ENCODE assay signal across 27 cellular contexts in genomic region chr7:961546-962400, GRCh38. TPM values are rescaled to one million over a fixed set of nuclear protein-coding genes. Genes with fewer than 3 reads are reported as not detected.
A peak's percentile ranks its signal among the peaks of the same experiment; 100 is the strongest.
DNase-seq lines count a peak whose midpoint lies in the region; ATAC-seq, FAIRE-seq and TF ChIP-seq lines count a peak whose summit lies in the region.
"Had no signal": no experiment of that assay in that cellular context is flagged by ENCODE, and none has a peak within 500 bp of the region (broad histone marks: within the 10 kb centered on the region; RNA-seq: fewer than 3 reads in every experiment).

No MANE protein-coding gene starts in this region.

- no peak overlapping the region for H3K4me2 ChIP-seq in astrocyte (ENCODE audit: low read length)

- H3K9ac ChIP-seq in astrocyte (ENCODE audit: low read length): no peak overlapping the region

- no peak overlapping the region for H3K4me3 Mint-ChIP-seq in Calu3 (ENCODE audit: low read depth, unreplicated experiment)
- H3K4me3 Mint-ChIP-seq in astrocyte (ENCODE audit: unreplicated experiment): peak overlapping the region; percentile 63
- no peak overlapping the region for H3K4me3 Mint-ChIP-seq in progenitor cell of endocrine pancreas (ENCODE audit: low read depth)
- H3K4me3 Mint-ChIP-seq in endothelial cell (ENCODE audit: unreplicated experiment): no peak overlapping the region
- H3K4me3 Mint-ChIP-seq: HFFc6 had no signal

- intact Hi-C loops in Calu3 (cut with micrococcal nuclease; ENCODE audit: unreplicated experiment) (no loop called here), left colon (cut with DNase I, micrococcal nuclease) (no loop called here)

- ATAC-seq in left colon (no peak), HG03432 (IDR thresholded peaks at IDR 0.05; ENCODE audit: unreplicated experiment) (no peak)
- ATAC-seq: naive thymus-derived CD8-positive, alpha-beta T cell had no signal

- no peak overlapping the region for H2AFZ ChIP-seq in astrocyte (ENCODE audit: low read depth, low read length)

- no TSS peak for BruUV-seq in Calu3 (replicated peaks; lab: Mats Ljungman, UMichigan)

- H3K4me1 Mint-ChIP-seq in Calu3 (ENCODE audit: low read depth, unreplicated experiment) (peaks cover 7% of the 10 kb centered on the region), astrocyte (ENCODE audit: low read depth, unreplicated experiment) (peaks cover 6% of the 10 kb centered on the region), progenitor cell of endocrine pancreas (ENCODE audit: low read depth) (peaks cover 2% of the 10 kb centered on the region), endothelial cell (ENCODE audit: unreplicated experiment) (peaks cover 3% of the 10 kb centered on the region)

- no peaks in the 10 kb centered on the region for H3K27me3 ChIP-seq in astrocyte (ENCODE audit: insufficient read depth, low read length)

- H3K27me3 Mint-ChIP-seq in Calu3 (ENCODE audit: unreplicated experiment): no peaks in the 10 kb centered on the region
- H3K27me3 Mint-ChIP-seq in astrocyte (ENCODE audit: low read depth, unreplicated experiment): peaks cover 9% of the 10 kb centered on the region
- peaks cover 3% of the 10 kb centered on the region for H3K27me3 Mint-ChIP-seq in progenitor cell of endocrine pancreas
- peaks cover 15% of the 10 kb centered on the region for H3K27me3 Mint-ChIP-seq in endothelial cell (ENCODE audit: unreplicated experiment)

- H3K79me2 ChIP-seq in astrocyte (ENCODE audit: insufficient read depth, low read length): no peaks in the 10 kb centered on the region

- H3K4me3 ChIP-seq in astrocyte (ENCODE audit: insufficient read depth, low read depth, low read length): no peak overlapping the region
- H3K4me3 ChIP-seq: thoracic aorta had no signal

- H3K9me3 ChIP-seq in astrocyte (ENCODE audit: insufficient read depth, low read depth, low read length): no peaks in the 10 kb centered on the region
- H3K9me3 ChIP-seq: thoracic aorta had no signal

- no peak for TF ChIP-seq CTCF in Calu3 (IDR thresholded peaks at IDR 0.05; ENCODE audit: unreplicated experiment)
- no peak for TF ChIP-seq CTCF in astrocyte (IDR thresholded peaks at IDR 0.05; ENCODE audit: insufficient read depth, low read depth, low read length)
- TF ChIP-seq CTCF in progenitor cell of endocrine pancreas (IDR thresholded peaks at IDR 0.05; ENCODE audit: unreplicated experiment): no peak
- no peak for TF ChIP-seq CTCF in endothelial cell (IDR thresholded peaks at IDR 0.05; ENCODE audit: unreplicated experiment)

- no peak for FAIRE-seq in astrocyte (lab: Jason Lieb, UNC)

- no peak for DNase-seq in Calu3
- DNase-seq in astrocyte (ENCODE audit: low read depth): no peak
- peak; percentile 2 to 19 for DNase-seq in left colon
- no peak for DNase-seq in progenitor cell of endocrine pancreas (ENCODE audit: low spot score, unreplicated experiment)
- no peak for DNase-seq in caudate nucleus (lab: John Stamatoyannopoulos, UW)
- DNase-seq in NCI-H69 (lab: John Stamatoyannopoulos, UW): no peak
- DNase-seq in endothelial cell (ENCODE audit: low spot score): no peak
- DNase-seq: activated CD4-positive, alpha-beta T cell treated with anti-CD3 and anti-CD28 coated beads for 1 hour; activated naive CD4-positive, alpha-beta T cell treated with anti-CD3 and anti-CD28 coated beads, Interleukin-2, amount 50 U/mL, for 16 hours; activated T-cell treated with anti-CD3 and anti-CD28 coated beads, Interleukin-2, amount 50 U/mL, for 48 hours; DMS153; effector memory CD4-positive, alpha-beta T cell; foreskin melanocyte; GF-D8; HFFc6; NCI-H1092; NCI-H1930; NCI-H82; SHP77 treated with DMSO at 0.1 percent for 48 hours; stimulated activated CD4-positive, alpha-beta T cell treated with anti-CD3 and anti-CD28 coated beads, Interleukin-1b, Interleukin-23, amount 100 ng/mL, for 48 hours had no signal

- no peaks in the 10 kb centered on the region for H3K4me1 ChIP-seq in astrocyte (ENCODE audit: insufficient read depth, low read length)

- no peaks in the 10 kb centered on the region for H3K9me3 Mint-ChIP-seq in Calu3 (ENCODE audit: low read depth, unreplicated experiment)
- no peaks in the 10 kb centered on the region for H3K9me3 Mint-ChIP-seq in astrocyte (ENCODE audit: unreplicated experiment)
- H3K9me3 Mint-ChIP-seq in progenitor cell of endocrine pancreas (ENCODE audit: low read depth): no peaks in the 10 kb centered on the region
- H3K9me3 Mint-ChIP-seq in endothelial cell (ENCODE audit: unreplicated experiment): no peaks in the 10 kb centered on the region
- H3K9me3 Mint-ChIP-seq: HFFc6; naive thymus-derived CD8-positive, alpha-beta T cell had no signal

- H3K36me3 Mint-ChIP-seq in Calu3 (ENCODE audit: insufficient read depth, unreplicated experiment) (peaks cover 67% of the 10 kb centered on the region), astrocyte (ENCODE audit: low read depth, unreplicated experiment) (peaks cover 1% of the 10 kb centered on the region), progenitor cell of endocrine pancreas (ENCODE audit: insufficient read depth) (peaks cover 2% of the 10 kb centered on the region), endothelial cell (ENCODE audit: low read depth, unreplicated experiment) (peaks cover 8% of the 10 kb centered on the region)

- H3K27ac ChIP-seq in astrocyte (ENCODE audit: low read depth, low read length): no peak overlapping the region
- H3K27ac ChIP-seq in caudate nucleus (ENCODE audit: low read depth, low read length): no peak overlapping the region
- H3K27ac ChIP-seq: thoracic aorta had no signal

- CTCF ChIA-PET in Calu3 (lab: Charles Lee): no interaction called here

- H4K20me1 ChIP-seq in astrocyte (ENCODE audit: insufficient read depth, low read length): peaks cover 12% of the 10 kb centered on the region

- peaks cover 2% of the 10 kb centered on the region for H3K36me3 ChIP-seq in astrocyte (ENCODE audit: insufficient read depth, low read length)

- peak overlapping the region; percentile 25 for H3K27ac Mint-ChIP-seq in Calu3 (ENCODE audit: unreplicated experiment)
- no peak overlapping the region for H3K27ac Mint-ChIP-seq in astrocyte (ENCODE audit: unreplicated experiment)
- peak overlapping the region; percentile 52 for H3K27ac Mint-ChIP-seq in progenitor cell of endocrine pancreas
- H3K27ac Mint-ChIP-seq in endothelial cell (ENCODE audit: unreplicated experiment): no peak overlapping the region
- H3K27ac Mint-ChIP-seq: HFFc6 had no signal

RNA-seq across cellular contexts. Expression of gene ADAP1, which starts 7.3 kb away (rescaled TPM):
- total RNA-seq in Calu3 (2022): 173 and 220 TPM in 2 replicates
- total RNA-seq in astrocyte: 4.7 and 4.8 TPM in 2 replicates
- 100 to 1,000 TPM; 147 to 166 TPM for total RNA-seq in left colon
- total RNA-seq in progenitor cell of endocrine pancreas: 10.3 and 10.7 TPM in 2 replicates
- total RNA-seq in endothelial cell (ENCODE audit: unreplicated experiment): 1.7 TPM

RNA-seq across cellular contexts. Expression of gene COX19, which starts 13.6 kb away (rescaled TPM):
- 37.4 and 39.1 TPM in 2 replicates for total RNA-seq in Calu3 (2022)
- 13.4 and 13.8 TPM in 2 replicates for total RNA-seq in astrocyte
- 10 to 100 TPM; 13.5 to 15.2 TPM for total RNA-seq in left colon
- 20.3 and 20.6 TPM in 2 replicates for total RNA-seq in progenitor cell of endocrine pancreas
- total RNA-seq in endothelial cell (ENCODE audit: unreplicated experiment): 10.2 TPM

RNA-seq across cellular contexts. Expression of gene CYP2W1, which starts 21.2 kb away (rescaled TPM):
- total RNA-seq in Calu3 (2022) (0.71 and 1.3 TPM in 2 replicates), astrocyte (not detected in 2 replicates), left colon (1 to 10 TPM; 1.2 to 3.6 TPM), progenitor cell of endocrine pancreas (1.2 and 1.6 TPM in 2 replicates), endothelial cell (ENCODE audit: unreplicated experiment) (not detected)
- total RNA-seq: activated CD8-positive, alpha-beta memory T cell treated with anti-CD3 and anti-CD28 coated beads for 36 hours; kidney epithelial cell; mesenteric fat pad; naive thymus-derived CD8-positive, alpha-beta T cell; skeletal muscle tissue; thoracic aorta had no signal

Comparison
In these comparisons a context has a peak if more than half of its experiments do, and no peak if none do; other contexts are left out.
1. DNase-seq: peak in left colon (2 of 2); none in Calu3 (single experiment), astrocyte (single experiment), progenitor cell of endocrine pancreas (single experiment), caudate nucleus (0 of 61), NCI-H69 (single experiment) and endothelial cell (single experiment).
2. H3K27ac Mint-ChIP-seq: peak in Calu3 (single experiment) and progenitor cell of endocrine pancreas (single experiment); none in astrocyte (single experiment) and endothelial cell (single experiment).
3. RNA of gene ADAP1, which starts 7.3 kb away (total RNA-seq): 173 to 220 TPM in Calu3 and 147 to 166 TPM in left colon; 10.3 to 10.7 TPM in progenitor cell of endocrine pancreas, 4.7 to 4.8 TPM in astrocyte and 1.7 TPM in endothelial cell (single experiment); every median in the first group is over 10 times any median in the second.